Comparison of ENCODE assay signal across 8 cellular contexts in genomic region chr9:33225319-33226152, GRCh38. TPM values are rescaled to one million over a fixed set of nuclear protein-coding genes. Genes with fewer than 3 reads are reported as not detected.
DNase-seq lines count a peak whose midpoint lies in the region; ATAC-seq, FAIRE-seq and TF ChIP-seq lines count a peak whose summit lies in the region.

No MANE protein-coding gene starts in this region.

- WGBS in right lobe of liver (ENCODE audit: insufficient coverage, low coverage, low lambda C conversion rate, missing lambda C conversion rate): 20% methylated on average over 7 of the region's 7 CpGs

- no peaks in the 10 kb centered on the region for H3K4me1 ChIP-seq in right lobe of liver

- TF ChIP-seq POLR2A in right lobe of liver (IDR thresholded peaks at IDR 0.05): no peak

- no peak overlapping the region for H3K27ac ChIP-seq in right lobe of liver

- H3K4me3 ChIP-seq in right lobe of liver: no peak overlapping the region

- peak; percentile 74 to 93 (median 80) for TF ChIP-seq CTCF in right lobe of liver (IDR thresholded peaks at IDR 0.05)

- H3K27me3 ChIP-seq in right lobe of liver: no peaks in the 10 kb centered on the region

- no peaks in the 10 kb centered on the region for H3K9me3 ChIP-seq in right lobe of liver

- no peaks in the 10 kb centered on the region for H3K36me3 ChIP-seq in right lobe of liver

- intact Hi-C loops in right lobe of liver (cut with DNase I): loop anchor here (5.0 kb wide), 1 partner anchor 143 kb away; no protein-coding TSS in a partner anchor

- ATAC-seq in right lobe of liver: peak; percentile 57 to 71 (median 68)
- no peak for ATAC-seq in GM19455 (IDR thresholded peaks at IDR 0.05; ENCODE audit: unreplicated experiment)

- no peak for DNase-seq in GM18507 (ENCODE audit: extremely low spot score, insufficient read length, low read depth)
- peak; percentile 33 for DNase-seq in NCI-H2107 treated with DMSO at 0.1 percent for 48 hours (lab: John Stamatoyannopoulos, UW; ENCODE audit: unreplicated experiment)
- DNase-seq in activated CD4-positive, CD25-positive, alpha-beta regulatory T cell (lab: John Stamatoyannopoulos, UW): peak; percentile 37 to 56 (median 48)
- peak; percentile 60 for DNase-seq in central memory CD4-positive, alpha-beta T cell
- DNase-seq in right lobe of liver: peak in 1 of 3 donors; percentile 62
- peak; percentile 29 to 56 (median 34) for DNase-seq in stimulated activated CD4-positive, alpha-beta T cell treated with anti-CD3 and anti-CD28 coated beads, TNF-alpha, amount 100 ng/mL, for 4 hours (ENCODE audit: low read depth in 3 of 3)

- FAIRE-seq in A204.1 (lab: Jason Lieb, UNC) (peak; percentile 91), GM18507 (lab: Jason Lieb, UNC) (peak; percentile 78)

RNA-seq across cellular contexts. Expression of gene SPINK4, which starts 14.4 kb away (rescaled TPM):
- total RNA-seq in right lobe of liver: not detected

RNA-seq across cellular contexts. Expression of gene BAG1, which starts 39.0 kb away (rescaled TPM):
- total RNA-seq in right lobe of liver: 10 to 100 TPM; 28.8 to 42.6 (median 38.1) TPM

RNA-seq across cellular contexts. Expression of gene CHMP5, which starts 39.3 kb away (rescaled TPM):
- 10 to 100 TPM; 19.7 to 30.3 (median 26.0) TPM for total RNA-seq in right lobe of liver

RNA-seq across cellular contexts. Expression of gene B4GALT1, which starts 58.4 kb away (rescaled TPM):
- 100 to 1,000 TPM in 1 of 6 experiments, 10 to 100 TPM in 5; 48.5 to 145 (median 79.5) TPM for total RNA-seq in right lobe of liver
